Comparison of ENCODE assay signal across 1 cellular context in the genomic region with DNA sequence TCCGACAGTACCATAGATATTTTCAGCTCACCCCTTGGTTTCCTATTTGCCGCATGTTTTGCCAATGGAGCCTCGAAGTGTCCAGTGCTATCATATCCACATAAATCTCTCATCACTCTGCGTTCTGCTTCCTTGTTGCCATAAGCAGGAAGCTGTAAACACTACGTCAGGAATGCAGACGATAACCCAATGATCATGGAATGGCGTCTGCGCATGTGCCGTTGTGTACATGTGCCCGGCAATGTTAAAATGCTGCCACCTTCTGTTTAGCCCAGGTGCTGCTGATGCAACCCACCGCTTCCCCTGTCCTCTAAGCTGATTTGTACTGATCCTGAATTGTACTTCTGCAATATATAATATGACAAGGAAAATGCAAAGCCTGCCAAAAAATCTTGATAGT.
TF ChIP-seq lines count a peak whose summit lies in the region.

No MANE protein-coding gene starts in this region.

TF ChIP-seq in GM23338, 12 proteins besides CTCF, POLR2A, EP300 and RAD21 (continued from another document):
- TF ChIP-seq, protein P1, sequence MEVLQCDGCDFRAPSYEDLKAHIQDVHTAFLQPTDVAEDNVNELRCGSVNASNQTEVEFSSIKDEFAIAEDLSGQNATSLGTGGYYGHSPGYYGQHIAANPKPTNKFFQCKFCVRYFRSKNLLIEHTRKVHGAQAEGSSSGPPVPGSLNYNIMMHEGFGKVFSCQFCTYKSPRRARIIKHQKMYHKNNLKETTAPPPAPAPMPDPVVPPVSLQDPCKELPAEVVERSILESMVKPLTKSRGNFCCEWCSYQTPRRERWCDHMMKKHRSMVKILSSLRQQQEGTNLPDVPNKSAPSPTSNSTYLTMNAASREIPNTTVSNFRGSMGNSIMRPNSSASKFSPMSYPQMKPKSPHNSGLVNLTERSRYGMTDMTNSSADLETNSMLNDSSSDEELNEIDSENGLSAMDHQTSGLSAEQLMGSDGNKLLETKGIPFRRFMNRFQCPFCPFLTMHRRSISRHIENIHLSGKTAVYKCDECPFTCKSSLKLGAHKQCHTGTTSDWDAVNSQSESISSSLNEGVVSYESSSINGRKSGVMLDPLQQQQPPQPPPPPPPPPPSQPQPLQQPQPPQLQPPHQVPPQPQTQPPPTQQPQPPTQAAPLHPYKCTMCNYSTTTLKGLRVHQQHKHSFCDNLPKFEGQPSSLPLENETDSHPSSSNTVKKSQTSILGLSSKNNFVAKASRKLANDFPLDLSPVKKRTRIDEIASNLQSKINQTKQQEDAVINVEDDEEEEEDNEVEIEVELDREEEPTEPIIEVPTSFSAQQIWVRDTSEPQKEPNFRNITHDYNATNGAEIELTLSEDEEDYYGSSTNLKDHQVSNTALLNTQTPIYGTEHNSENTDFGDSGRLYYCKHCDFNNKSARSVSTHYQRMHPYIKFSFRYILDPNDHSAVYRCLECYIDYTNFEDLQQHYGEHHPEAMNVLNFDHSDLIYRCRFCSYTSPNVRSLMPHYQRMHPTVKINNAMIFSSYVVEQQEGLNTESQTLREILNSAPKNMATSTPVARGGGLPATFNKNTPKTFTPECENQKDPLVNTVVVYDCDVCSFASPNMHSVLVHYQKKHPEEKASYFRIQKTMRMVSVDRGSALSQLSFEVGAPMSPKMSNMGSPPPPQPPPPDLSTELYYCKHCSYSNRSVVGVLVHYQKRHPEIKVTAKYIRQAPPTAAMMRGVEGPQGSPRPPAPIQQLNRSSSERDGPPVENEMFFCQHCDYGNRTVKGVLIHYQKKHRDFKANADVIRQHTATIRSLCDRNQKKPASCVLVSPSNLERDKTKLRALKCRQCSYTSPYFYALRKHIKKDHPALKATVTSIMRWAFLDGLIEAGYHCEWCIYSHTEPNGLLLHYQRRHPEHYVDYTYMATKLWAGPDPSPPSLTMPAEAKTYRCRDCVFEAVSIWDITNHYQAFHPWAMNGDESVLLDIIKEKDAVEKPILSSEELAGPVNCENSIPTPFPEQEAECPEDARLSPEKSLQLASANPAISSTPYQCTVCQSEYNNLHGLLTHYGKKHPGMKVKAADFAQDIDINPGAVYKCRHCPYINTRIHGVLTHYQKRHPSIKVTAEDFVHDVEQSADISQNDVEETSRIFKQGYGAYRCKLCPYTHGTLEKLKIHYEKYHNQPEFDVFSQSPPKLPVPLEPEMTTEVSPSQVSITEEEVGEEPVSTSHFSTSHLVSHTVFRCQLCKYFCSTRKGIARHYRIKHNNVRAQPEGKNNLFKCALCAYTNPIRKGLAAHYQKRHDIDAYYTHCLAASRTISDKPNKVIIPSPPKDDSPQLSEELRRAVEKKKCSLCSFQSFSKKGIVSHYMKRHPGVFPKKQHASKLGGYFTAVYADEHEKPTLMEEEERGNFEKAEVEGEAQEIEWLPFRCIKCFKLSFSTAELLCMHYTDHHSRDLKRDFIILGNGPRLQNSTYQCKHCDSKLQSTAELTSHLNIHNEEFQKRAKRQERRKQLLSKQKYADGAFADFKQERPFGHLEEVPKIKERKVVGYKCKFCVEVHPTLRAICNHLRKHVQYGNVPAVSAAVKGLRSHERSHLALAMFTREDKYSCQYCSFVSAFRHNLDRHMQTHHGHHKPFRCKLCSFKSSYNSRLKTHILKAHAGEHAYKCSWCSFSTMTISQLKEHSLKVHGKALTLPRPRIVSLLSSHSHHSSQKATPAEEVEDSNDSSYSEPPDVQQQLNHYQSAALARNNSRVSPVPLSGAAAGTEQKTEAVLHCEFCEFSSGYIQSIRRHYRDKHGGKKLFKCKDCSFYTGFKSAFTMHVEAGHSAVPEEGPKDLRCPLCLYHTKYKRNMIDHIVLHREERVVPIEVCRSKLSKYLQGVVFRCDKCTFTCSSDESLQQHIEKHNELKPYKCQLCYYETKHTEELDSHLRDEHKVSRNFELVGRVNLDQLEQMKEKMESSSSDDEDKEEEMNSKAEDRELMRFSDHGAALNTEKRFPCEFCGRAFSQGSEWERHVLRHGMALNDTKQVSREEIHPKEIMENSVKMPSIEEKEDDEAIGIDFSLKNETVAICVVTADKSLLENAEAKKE (CRISPR knock-in tag; IDR thresholded peaks at IDR 0.05), result no peak
- TF ChIP-seq EZH2 (IDR thresholded peaks at IDR 0.05; ENCODE audit: low read depth, unreplicated experiment) (no peak), STAT1 (IDR thresholded peaks at IDR 0.05; ENCODE audit: unreplicated experiment) (no peak)
- TF ChIP-seq, protein P2, sequence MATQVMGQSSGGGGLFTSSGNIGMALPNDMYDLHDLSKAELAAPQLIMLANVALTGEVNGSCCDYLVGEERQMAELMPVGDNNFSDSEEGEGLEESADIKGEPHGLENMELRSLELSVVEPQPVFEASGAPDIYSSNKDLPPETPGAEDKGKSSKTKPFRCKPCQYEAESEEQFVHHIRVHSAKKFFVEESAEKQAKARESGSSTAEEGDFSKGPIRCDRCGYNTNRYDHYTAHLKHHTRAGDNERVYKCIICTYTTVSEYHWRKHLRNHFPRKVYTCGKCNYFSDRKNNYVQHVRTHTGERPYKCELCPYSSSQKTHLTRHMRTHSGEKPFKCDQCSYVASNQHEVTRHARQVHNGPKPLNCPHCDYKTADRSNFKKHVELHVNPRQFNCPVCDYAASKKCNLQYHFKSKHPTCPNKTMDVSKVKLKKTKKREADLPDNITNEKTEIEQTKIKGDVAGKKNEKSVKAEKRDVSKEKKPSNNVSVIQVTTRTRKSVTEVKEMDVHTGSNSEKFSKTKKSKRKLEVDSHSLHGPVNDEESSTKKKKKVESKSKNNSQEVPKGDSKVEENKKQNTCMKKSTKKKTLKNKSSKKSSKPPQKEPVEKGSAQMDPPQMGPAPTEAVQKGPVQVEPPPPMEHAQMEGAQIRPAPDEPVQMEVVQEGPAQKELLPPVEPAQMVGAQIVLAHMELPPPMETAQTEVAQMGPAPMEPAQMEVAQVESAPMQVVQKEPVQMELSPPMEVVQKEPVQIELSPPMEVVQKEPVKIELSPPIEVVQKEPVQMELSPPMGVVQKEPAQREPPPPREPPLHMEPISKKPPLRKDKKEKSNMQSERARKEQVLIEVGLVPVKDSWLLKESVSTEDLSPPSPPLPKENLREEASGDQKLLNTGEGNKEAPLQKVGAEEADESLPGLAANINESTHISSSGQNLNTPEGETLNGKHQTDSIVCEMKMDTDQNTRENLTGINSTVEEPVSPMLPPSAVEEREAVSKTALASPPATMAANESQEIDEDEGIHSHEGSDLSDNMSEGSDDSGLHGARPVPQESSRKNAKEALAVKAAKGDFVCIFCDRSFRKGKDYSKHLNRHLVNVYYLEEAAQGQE (IDR thresholded peaks at IDR 0.05; ENCODE audit: unreplicated experiment), result no peak
